Comparison of ENCODE assay signal across 11 cellular contexts in the genomic region with DNA sequence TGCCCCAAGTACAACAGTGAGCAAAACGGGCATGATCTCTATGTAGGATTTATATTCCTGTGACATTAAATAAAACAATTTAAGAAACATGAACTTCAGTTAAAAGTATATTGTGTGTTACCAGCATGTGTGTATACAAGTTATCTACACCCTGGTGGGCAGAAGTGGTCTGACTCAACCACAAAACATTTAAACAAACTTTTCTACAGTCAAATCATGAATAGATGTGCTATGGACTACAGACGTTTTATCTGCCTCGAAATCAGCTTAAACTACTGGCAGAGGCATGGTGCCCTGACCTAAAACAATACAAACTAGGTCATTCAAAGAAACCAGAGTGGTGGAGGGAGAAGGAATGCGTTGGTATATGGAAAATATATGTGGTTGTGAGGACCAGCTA. TPM values are rescaled to one million over a fixed set of nuclear protein-coding genes. Genes with fewer than 3 reads are reported as not detected.
DNase-seq lines count a peak whose midpoint lies in the region; ATAC-seq and TF ChIP-seq lines count a peak whose summit lies in the region.
"Had no signal": no experiment of that assay in that cellular context is flagged by ENCODE, and none has a peak within 500 bp of the region (broad histone marks: within the 10 kb centered on the region; RNA-seq: fewer than 3 reads in every experiment).

No MANE protein-coding gene starts in this region.

- H2AFZ ChIP-seq in mammary epithelial cell (ENCODE audit: low read depth, low read length): no peak overlapping the region

- TF ChIP-seq CTCF in mammary epithelial cell (conservative IDR thresholded peaks at IDR 0.05 in 1 of 2, IDR thresholded peaks at IDR 0.05 in 1 of 2; ENCODE audit: extremely low read depth in 1 of 2, insufficient read depth in 1 of 2, low read depth in 1 of 2, low read length in 2 of 2): no peak
- TF ChIP-seq CTCF in breast epithelium (IDR thresholded peaks at IDR 0.05): no peak

- H3K27me3 Mint-ChIP-seq in effector memory CD8-positive, alpha-beta T cell: no peaks in the 10 kb centered on the region
- H3K27me3 Mint-ChIP-seq: CD4-positive, CD25-positive, alpha-beta regulatory T cell had no signal

- H4K20me1 ChIP-seq in mammary epithelial cell (ENCODE audit: insufficient read depth, low read length): no peaks in the 10 kb centered on the region

- no peaks in the 10 kb centered on the region for H3K9me3 ChIP-seq in mammary epithelial cell (replicated peaks; ENCODE audit: insufficient read depth, low read length)
- no peaks in the 10 kb centered on the region for H3K9me3 ChIP-seq in breast epithelium

- 62% methylated on average over 4 of the region's 4 CpGs for WGBS in mammary epithelial cell (ENCODE audit: low coverage, missing lambda C conversion rate)

- H3K4me1 Mint-ChIP-seq in effector memory CD8-positive, alpha-beta T cell (ENCODE audit: low read depth in 2 of 2): peaks cover 22 to 27% of the 10 kb centered on the region in 2 donors
- H3K4me1 Mint-ChIP-seq in stimulated activated effector memory CD8-positive, alpha-beta T cell treated with anti-CD3 and anti-CD28 coated beads, Interleukin-12 subunit alpha, Interleukin-12 subunit beta, amount 100 ng/mL, for 72 hours: peaks cover 51% of the 10 kb centered on the region

- no peak overlapping the region for H3K9ac ChIP-seq in mammary epithelial cell (ENCODE audit: insufficient read depth, low read length)

- H3K36me3 ChIP-seq in mammary epithelial cell (ENCODE audit: insufficient read depth, low read length) (no peaks in the 10 kb centered on the region), breast epithelium (no peaks in the 10 kb centered on the region)

- CTCF ChIA-PET in mammary epithelial cell (lab: Charles Lee; ENCODE audit: low non-redundant PET): no interaction called here

- no peak for ATAC-seq in effector memory CD8-positive, alpha-beta T cell (replicated peaks)
- ATAC-seq in stimulated activated effector memory CD8-positive, alpha-beta T cell treated with anti-CD3 and anti-CD28 coated beads, Interleukin-12 subunit alpha, Interleukin-12 subunit beta, amount 100 ng/mL, for 72 hours: peak; percentile 69
- ATAC-seq in HG02884 (IDR thresholded peaks at IDR 0.05; ENCODE audit: unreplicated experiment): no peak

- H3K4me3 ChIP-seq in mammary epithelial cell (replicated peaks in 1 of 3; ENCODE audit: insufficient read depth in 1 of 3, low read depth in 2 of 3, low read length in 3 of 3): no peak overlapping the region
- H3K4me3 ChIP-seq in breast epithelium: no peak overlapping the region

- no peak overlapping the region for H3K4me2 ChIP-seq in mammary epithelial cell (ENCODE audit: insufficient read depth, low read depth, low read length)

- H3K27ac Mint-ChIP-seq in effector memory CD8-positive, alpha-beta T cell: peak overlapping the region; percentile 21 to 52
- H3K27ac Mint-ChIP-seq in stimulated activated effector memory CD8-positive, alpha-beta T cell treated with anti-CD3 and anti-CD28 coated beads, Interleukin-12 subunit alpha, Interleukin-12 subunit beta, amount 100 ng/mL, for 72 hours: peak overlapping the region; percentile 85

- H3K4me1 ChIP-seq in mammary epithelial cell (ENCODE audit: insufficient read depth, low read length) (peaks cover 15% of the 10 kb centered on the region), breast epithelium (peaks cover 3 to 5% of the 10 kb centered on the region in 2 donors)

- H3K27ac ChIP-seq in mammary epithelial cell (ENCODE audit: insufficient read depth, low read depth, low read length) (no peak overlapping the region), breast epithelium (no peak overlapping the region)

- TF ChIP-seq POLR2A in breast epithelium (IDR thresholded peaks at IDR 0.05): no peak

- H3K79me2 ChIP-seq in mammary epithelial cell (ENCODE audit: insufficient read depth, low read length): peaks cover 43% of the 10 kb centered on the region

- peaks cover 19% of the 10 kb centered on the region for H3K36me3 Mint-ChIP-seq in effector memory CD8-positive, alpha-beta T cell (ENCODE audit: insufficient read depth)
- H3K36me3 Mint-ChIP-seq in stimulated activated effector memory CD8-positive, alpha-beta T cell treated with anti-CD3 and anti-CD28 coated beads, Interleukin-12 subunit alpha, Interleukin-12 subunit beta, amount 100 ng/mL, for 72 hours: peaks cover 50% of the 10 kb centered on the region
- H3K36me3 Mint-ChIP-seq: CD4-positive, CD25-positive, alpha-beta regulatory T cell; immature natural killer cell had no signal

- in situ Hi-C loops in mammary epithelial cell (cut with MboI; ENCODE audit: low sequenced_read_pairs in 2 of 2): loop anchor here in 1 of 2 donors (5.0 kb wide), 1 partner anchor 33 kb away; no protein-coding TSS in a partner anchor

- no peaks in the 10 kb centered on the region for H3K27me3 ChIP-seq in mammary epithelial cell (ENCODE audit: insufficient read depth, low read length)
- no peaks in the 10 kb centered on the region for H3K27me3 ChIP-seq in breast epithelium

- intact Hi-C loops in mammary epithelial cell (cut with micrococcal nuclease) (loop anchor here (5.0 kb wide), 1 partner anchor 208 kb away; a partner anchor contains a TSS), breast epithelium (cut with DNase I; ENCODE audit: low total_unique reads) (no loop called here)

- no TSS peak for BruUV-seq in mammary epithelial cell (replicated peaks; lab: Mats Ljungman, UMichigan)

- dilution Hi-C loops in mammary epithelial cell (cut with HindIII; ENCODE audit: low sequenced_read_pairs): no loop called here

- peak overlapping the region; percentile 6 to 92 for H3K4me3 Mint-ChIP-seq in effector memory CD8-positive, alpha-beta T cell
- H3K4me3 Mint-ChIP-seq in stimulated activated effector memory CD8-positive, alpha-beta T cell treated with anti-CD3 and anti-CD28 coated beads, Interleukin-12 subunit alpha, Interleukin-12 subunit beta, amount 100 ng/mL, for 72 hours: peak overlapping the region; percentile 92

- no peaks in the 10 kb centered on the region for H3K9me3 Mint-ChIP-seq in effector memory CD8-positive, alpha-beta T cell
- no peaks in the 10 kb centered on the region for H3K9me3 Mint-ChIP-seq in stimulated activated effector memory CD8-positive, alpha-beta T cell treated with anti-CD3 and anti-CD28 coated beads, Interleukin-12 subunit alpha, Interleukin-12 subunit beta, amount 100 ng/mL, for 72 hours
- H3K9me3 Mint-ChIP-seq: CD4-positive, CD25-positive, alpha-beta regulatory T cell; immature natural killer cell had no signal

- DNase-seq in mammary epithelial cell (peak; percentile 25), breast epithelium (ENCODE audit: low spot score in 2 of 2) (no peak), OCI-M1 (lab: John Stamatoyannopoulos, UW) (peak; percentile 61), NCI-H1417 treated with DMSO at 0.1 percent for 48 hours (lab: John Stamatoyannopoulos, UW) (no peak), NCI-H510A (lab: John Stamatoyannopoulos, UW) (no peak)
- DNase-seq in effector memory CD8-positive, alpha-beta T cell: no peak
- peak in 1 of 2 donors; percentile 67 for DNase-seq in stimulated activated effector memory CD8-positive, alpha-beta T cell treated with anti-CD3 and anti-CD28 coated beads, Interleukin-12 subunit alpha, Interleukin-12 subunit beta, amount 100 ng/mL, for 72 hours (ENCODE audit: low spot score in 2 of 2)
- DNase-seq: activated CD4-positive, alpha-beta T cell treated with anti-CD3 and anti-CD28 coated beads, Interleukin-2, amount 50 U/mL, for 4 hours; CD4-positive, CD25-positive, alpha-beta regulatory T cell; immature natural killer cell had no signal

RNA-seq across cellular contexts. Expression of a gene that starts 3.6 kb away (rescaled TPM):
- total RNA-seq in mammary epithelial cell (1 to 10 TPM; 2.3 to 8.7 TPM), breast epithelium (1 to 10 TPM; 5.1 to 7.3 (median 5.9) TPM)
- polyA plus RNA-seq in mammary epithelial cell: 7.8 TPM
- polyA minus RNA-seq in mammary epithelial cell: 0.83 TPM

RNA-seq across cellular contexts. Expression of a gene that starts 3.8 kb away (rescaled TPM):
- total RNA-seq in mammary epithelial cell: 10 to 100 TPM in 1 of 2 donors, under 1 TPM in 1; 0.83 to 10.9 TPM
- polyA plus RNA-seq in mammary epithelial cell: 10.2 TPM
- polyA minus RNA-seq in mammary epithelial cell: 8.5 TPM
- 10 to 100 TPM in 1 of 3 donors, 1 to 10 TPM in 2; 3.8 to 10.4 (median 4.9) TPM for total RNA-seq in breast epithelium

RNA-seq across cellular contexts. Expression of a gene that starts 33.1 kb away (rescaled TPM):
- total RNA-seq in mammary epithelial cell (10 to 100 TPM; 18.4 to 48.2 TPM), breast epithelium (100 to 1,000 TPM; 114 to 174 (median 143) TPM)
- 20.7 TPM for polyA plus RNA-seq in mammary epithelial cell
- 24.7 TPM for polyA minus RNA-seq in mammary epithelial cell

Comparison
In these comparisons a context has a peak if more than half of its experiments do, and no peak if none do; other contexts are left out.
1. DNase-seq: peak in mammary epithelial cell (single experiment) and OCI-M1 (single experiment); none in breast epithelium (0 of 2), effector memory CD8-positive, alpha-beta T cell (0 of 3), NCI-H1417 treated with DMSO at 0.1 percent for 48 hours (single experiment) and NCI-H510A (single experiment).